In the genomic region with DNA sequence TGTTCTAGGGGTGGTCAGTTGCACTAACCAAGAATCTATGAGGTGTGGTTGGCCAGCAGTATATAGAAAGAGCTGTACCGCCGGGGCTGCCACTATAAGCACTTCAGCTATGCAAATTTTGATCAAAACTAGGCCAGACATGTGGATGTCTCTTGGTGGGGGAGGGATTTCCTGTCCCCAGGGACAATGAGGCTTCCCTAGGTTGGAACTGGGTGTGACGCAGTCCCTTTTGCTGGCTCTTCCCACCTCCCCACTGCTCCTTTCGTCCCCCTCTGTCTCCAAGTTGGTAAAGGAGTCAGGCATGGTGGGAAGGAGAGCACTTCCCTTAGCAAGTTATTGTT, we compare ENCODE assay signal across 11 cellular contexts. TPM values are rescaled to one million over a fixed set of nuclear protein-coding genes. Genes with fewer than 3 reads are reported as not detected.
A peak's percentile ranks its signal among the peaks of the same experiment; 100 is the strongest.
DNase-seq lines count a peak whose midpoint lies in the region; ATAC-seq and TF ChIP-seq lines count a peak whose summit lies in the region.
"Had no signal": no experiment of that assay in that cellular context is flagged by ENCODE, and none has a peak within 500 bp of the region (broad histone marks: within the 10 kb centered on the region; RNA-seq: fewer than 3 reads in every experiment).

No MANE protein-coding gene starts in this region.

- H3K9me3 ChIP-seq in DOHH2 (ENCODE audit: control insufficient read depth, insufficient read depth, low read length): no peaks in the 10 kb centered on the region

- H3K4me1 Mint-ChIP-seq in activated naive CD8-positive, alpha-beta T cell treated with anti-CD3 and anti-CD28 coated beads for 36 hours: peaks cover 28% of the 10 kb centered on the region

- ATAC-seq in GM21723 (IDR thresholded peaks at IDR 0.05; ENCODE audit: unreplicated experiment) (peak; percentile 66), left cardiac atrium (peak; percentile 11 to 17)
- ATAC-seq: left lobe of liver had no signal

- DNase-seq in NCI-H1048 (lab: John Stamatoyannopoulos, UW) (peak; percentile 37), left cardiac atrium (no peak), NCI-H226 (no peak), AG20443 (ENCODE audit: low spot score) (no peak)
- no peak for DNase-seq in activated effector memory CD4-positive, alpha-beta T cell treated with Interleukin-2 at 50 U/mL for 16 hours
- no peak for DNase-seq in activated naive CD8-positive, alpha-beta T cell treated with anti-CD3 and anti-CD28 coated beads for 36 hours

- peaks cover 15% of the 10 kb centered on the region for H3K79me2 ChIP-seq in DOHH2 (ENCODE audit: control insufficient read depth, low read length)

- H3K4me2 ChIP-seq in DOHH2 (ENCODE audit: low read length): peak overlapping the region; percentile 75

- H3K36me3 ChIP-seq in DOHH2 (ENCODE audit: control insufficient read depth, low read length): peaks cover 11% of the 10 kb centered on the region; the same call in 1 of the 2 replicates

- H3K27me3 Mint-ChIP-seq in activated naive CD8-positive, alpha-beta T cell treated with anti-CD3 and anti-CD28 coated beads for 36 hours: no peaks in the 10 kb centered on the region
- H3K27me3 Mint-ChIP-seq: type B pancreatic cell had no signal

- TF ChIP-seq CTCF in DOHH2 (IDR thresholded peaks at IDR 0.05; ENCODE audit: low read depth, low read length, poor library complexity, severe bottlenecking): no peak

- peak overlapping the region; percentile 67 for H3K4me3 ChIP-seq in DOHH2 (ENCODE audit: low read length)
- H3K4me3 ChIP-seq: SK-N-MC had no signal

- no peaks in the 10 kb centered on the region for H3F3A ChIP-seq in DOHH2 (ENCODE audit: control insufficient read depth, insufficient read depth)

- no peaks in the 10 kb centered on the region for H3K9me2 ChIP-seq in DOHH2 (replicated peaks; ENCODE audit: control insufficient read depth, low read length)

- H3K27ac Mint-ChIP-seq in activated naive CD8-positive, alpha-beta T cell treated with anti-CD3 and anti-CD28 coated beads for 36 hours: no peak overlapping the region
- H3K27ac Mint-ChIP-seq: type B pancreatic cell had no signal

- H3K27ac ChIP-seq in DOHH2 (ENCODE audit: low read depth, low read length): peak overlapping the region; percentile 18
- H3K27ac ChIP-seq: SK-N-MC had no signal

- peaks cover 38% of the 10 kb centered on the region for H3K4me1 ChIP-seq in DOHH2 (ENCODE audit: control insufficient read depth, low read length)

- no peak overlapping the region for H3K4me3 Mint-ChIP-seq in activated naive CD8-positive, alpha-beta T cell treated with anti-CD3 and anti-CD28 coated beads for 36 hours
- H3K4me3 Mint-ChIP-seq: type B pancreatic cell had no signal

- no peaks in the 10 kb centered on the region for H4K20me1 ChIP-seq in DOHH2 (ENCODE audit: control insufficient read depth, insufficient read depth, low read depth, low read length)

- peaks cover 24% of the 10 kb centered on the region for H3K36me3 Mint-ChIP-seq in activated naive CD8-positive, alpha-beta T cell treated with anti-CD3 and anti-CD28 coated beads for 36 hours

- peaks cover 4% of the 10 kb centered on the region for H3K9me3 Mint-ChIP-seq in activated naive CD8-positive, alpha-beta T cell treated with anti-CD3 and anti-CD28 coated beads for 36 hours
- H3K9me3 Mint-ChIP-seq: type B pancreatic cell had no signal

- H3K27me3 ChIP-seq in DOHH2 (ENCODE audit: control insufficient read depth, low read length): no peaks in the 10 kb centered on the region

- intact Hi-C loops in left cardiac atrium (cut with DNase I): no loop called here

RNA-seq across cellular contexts. Expression of gene SDCCAG8, which starts 13.6 kb away (rescaled TPM):
- 10 to 100 TPM; 22.5 to 23.8 TPM for total RNA-seq in left cardiac atrium
- 10 to 100 TPM; 24.2 to 24.7 TPM for total RNA-seq in activated naive CD8-positive, alpha-beta T cell treated with anti-CD3 and anti-CD28 coated beads for 36 hours

RNA-seq across cellular contexts. Expression of gene CEP170, which starts 14.3 kb away (rescaled TPM):
- total RNA-seq in left cardiac atrium: 10 to 100 TPM; 40.7 to 40.8 TPM
- total RNA-seq in activated naive CD8-positive, alpha-beta T cell treated with anti-CD3 and anti-CD28 coated beads for 36 hours: 10 to 100 TPM; 44.3 to 47.4 TPM
